10 cellular contexts compared by ENCODE assay signal in genomic region chr14:68608235-68608962, GRCh38.
DNase-seq lines count a peak whose midpoint lies in the region; ATAC-seq and TF ChIP-seq lines count a peak whose summit lies in the region.
"Had no signal": no experiment of that assay in that cellular context is flagged by ENCODE, and none has a peak within 500 bp of the region (broad histone marks: within the 10 kb centered on the region; RNA-seq: fewer than 3 reads in every experiment).

No MANE protein-coding gene starts in this region.

- ATAC-seq in memory B cell (ENCODE audit: low read depth) (peak; percentile 34), GM21390 (IDR thresholded peaks at IDR 0.05; ENCODE audit: unreplicated experiment) (no peak)

- H3K4me3 ChIP-seq in stomach smooth muscle (ENCODE audit: low read length in 2 of 2), result no peak overlapping the region

- peaks cover 50% of the 10 kb centered on the region for H3K4me1 ChIP-seq in stomach smooth muscle (ENCODE audit: control insufficient read depth, insufficient read depth, low read length)

- H3K4me3 Mint-ChIP-seq in chondrocyte (ENCODE audit: unreplicated experiment) (no peak overlapping the region), memory B cell (no peak overlapping the region)
- H3K4me3 Mint-ChIP-seq: activated naive CD8-positive, alpha-beta T cell treated with anti-CD3 and anti-CD28 coated beads for 36 hours had no signal

- peak; percentile 58 for DNase-seq in NCI-H1092 treated with DMSO at 0.1 percent for 48 hours (lab: John Stamatoyannopoulos, UW)
- no peak for DNase-seq in chondrocyte (ENCODE audit: low spot score)
- no peak for DNase-seq in memory B cell (ENCODE audit: low spot score in 2 of 2)
- DNase-seq in OCI-M2 (lab: John Stamatoyannopoulos, UW; ENCODE audit: unreplicated experiment), result no peak
- no peak for DNase-seq in SHP77 treated with DMSO at 0.1 percent for 48 hours (lab: John Stamatoyannopoulos, UW)
- DNase-seq in central memory CD4-positive, alpha-beta T cell, result no peak
- DNase-seq: activated naive CD8-positive, alpha-beta T cell treated with anti-CD3 and anti-CD28 coated beads for 36 hours; NCI-H187 treated with DMSO at 0.1 percent for 48 hours had no signal

- H3K27me3 ChIP-seq in stomach smooth muscle (ENCODE audit: control insufficient read depth in 1 of 2, insufficient read depth in 2 of 2, low read length in 2 of 2), result no peaks in the 10 kb centered on the region

- no peaks in the 10 kb centered on the region for H3K36me3 ChIP-seq in stomach smooth muscle (ENCODE audit: control insufficient read depth in 2 of 2, insufficient read depth in 2 of 2, low read length in 2 of 2)

- H3K27ac Mint-ChIP-seq in chondrocyte (ENCODE audit: unreplicated experiment) (peak overlapping the region; percentile 20), memory B cell (peak overlapping the region; percentile 26)

- TF ChIP-seq CTCF in chondrocyte (IDR thresholded peaks at IDR 0.05), result no peak

- peak overlapping the region; percentile 24 to 60 for H3K9ac ChIP-seq in stomach smooth muscle (ENCODE audit: low read length in 2 of 2)

- peaks cover 41% of the 10 kb centered on the region for H3K4me1 Mint-ChIP-seq in chondrocyte (ENCODE audit: low read depth)
- peaks cover 10% of the 10 kb centered on the region for H3K4me1 Mint-ChIP-seq in memory B cell

- no peaks in the 10 kb centered on the region for H3K9me3 ChIP-seq in stomach smooth muscle (ENCODE audit: control insufficient read depth in 2 of 2, low read length in 2 of 2)

- peaks cover 2% of the 10 kb centered on the region for H3K36me3 Mint-ChIP-seq in chondrocyte (ENCODE audit: low read depth)
- H3K36me3 Mint-ChIP-seq in memory B cell, result peaks cover 11% of the 10 kb centered on the region

- peaks cover 5% of the 10 kb centered on the region for H3K9me3 Mint-ChIP-seq in chondrocyte (ENCODE audit: low read depth)
- H3K9me3 Mint-ChIP-seq in memory B cell, result peaks cover 2% of the 10 kb centered on the region

- H3K27ac ChIP-seq in stomach smooth muscle (ENCODE audit: low read length), result peak overlapping the region; percentile 90

- H3K27me3 Mint-ChIP-seq in chondrocyte (ENCODE audit: low read depth) (no peaks in the 10 kb centered on the region), memory B cell (no peaks in the 10 kb centered on the region)
- H3K27me3 Mint-ChIP-seq: activated naive CD8-positive, alpha-beta T cell treated with anti-CD3 and anti-CD28 coated beads for 36 hours had no signal
